ENCODE assay signal across 14 cellular contexts in genomic region chr15:45386420-45386819, GRCh38. TPM values are rescaled to one million over a fixed set of nuclear protein-coding genes. Genes with fewer than 3 reads are reported as not detected.
DNase-seq lines count a peak whose midpoint lies in the region; ATAC-seq and TF ChIP-seq lines count a peak whose summit lies in the region.
"Had no signal": no experiment of that assay in that cellular context is flagged by ENCODE, and none has a peak within 500 bp of the region (broad histone marks: within the 10 kb centered on the region; RNA-seq: fewer than 3 reads in every experiment).

No MANE protein-coding gene starts in this region.

- intact Hi-C loops in left ventricle myocardium superior (cut with micrococcal nuclease): no loop called here

- peak; percentile 95 for ATAC-seq in left ventricle myocardium superior
- ATAC-seq: activated T-cell treated with anti-CD3 and anti-CD28 coated beads, Interleukin-2, amount 50 U/mL, for 4 hours had no signal

- peak overlapping the region; percentile 55 for H3K27ac ChIP-seq in VCaP

- DNase-seq in Ammon's horn (ENCODE audit: low spot score) (peak; percentile 71), left ventricle myocardium superior (peak; percentile 29), pons (ENCODE audit: low spot score) (peak; percentile 78), NCI-H1105 treated with DMSO at 0.1 percent for 48 hours (lab: John Stamatoyannopoulos, UW) (no peak), mesenteric fat pad (ENCODE audit: low spot score) (no peak), NCI-H1436 (lab: John Stamatoyannopoulos, UW) (no peak)
- no peak for DNase-seq in activated CD4-positive, alpha-beta T cell treated with anti-CD3 and anti-CD28 coated beads, Interleukin-2, amount 50 U/mL, for 4 hours
- DNase-seq: ACHN; activated CD4-positive, alpha-beta T cell treated with anti-CD3 and anti-CD28 coated beads for 48 hours; activated T-cell treated with anti-CD3 and anti-CD28 coated beads, Interleukin-2, amount 50 U/mL, for 4 hours; naive B cell; NCI-H1092; NCI-H526 had no signal

- TF ChIP-seq CTCF in VCaP (conservative IDR thresholded peaks at IDR 0.05): no peak

RNA-seq across cellular contexts. Expression of gene GATM, which starts 8.1 kb away (rescaled TPM):
- total RNA-seq in left ventricle myocardium superior (56.4 TPM), mesenteric fat pad (10.6 TPM)

Comparison
In these comparisons a context has a peak if more than half of its experiments do, and no peak if none do; other contexts are left out.
1. DNase-seq: peak in Ammon's horn (single experiment), left ventricle myocardium superior (single experiment) and pons (single experiment); none in NCI-H1105 treated with DMSO at 0.1 percent for 48 hours (single experiment), mesenteric fat pad (single experiment), activated CD4-positive, alpha-beta T cell treated with anti-CD3 and anti-CD28 coated beads, Interleukin-2, amount 50 U/mL, for 4 hours (0 of 2) and NCI-H1436 (single experiment).